Comparison of ENCODE assay signal across 1 cellular context in the genomic region with DNA sequence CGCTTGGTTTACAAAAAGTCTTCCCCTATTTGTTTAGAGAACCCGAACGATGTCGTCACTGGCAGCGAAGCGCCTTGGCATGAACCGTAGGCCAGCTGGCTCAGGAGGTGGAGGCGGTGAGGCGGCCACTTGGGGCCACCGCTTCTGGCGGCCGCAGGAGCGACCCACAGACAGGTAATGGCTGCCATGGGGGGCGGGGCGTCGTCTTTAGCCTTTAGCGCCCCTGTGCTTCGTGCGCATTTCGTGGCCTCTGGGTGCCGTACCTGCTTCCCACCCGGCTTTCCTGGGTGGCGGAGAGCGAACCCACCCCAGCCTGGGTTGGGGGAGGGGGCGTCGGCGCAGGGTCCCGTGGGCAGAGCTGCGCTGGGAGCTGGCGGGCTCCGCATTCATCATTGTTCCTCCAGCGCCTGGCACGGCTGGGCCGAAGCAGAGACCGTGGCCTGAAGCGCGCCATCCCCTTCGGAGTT.
TF ChIP-seq lines count a peak whose summit lies in the region.

No MANE protein-coding gene starts in this region.

TF ChIP-seq in GM12878, 131 proteins besides CTCF, POLR2A, EP300 and RAD21:
- TF ChIP-seq LARP7 (IDR thresholded peaks at IDR 0.05) (no peak), HCFC1 (IDR thresholded peaks at IDR 0.05; ENCODE audit: low read length) (no peak), ATF7 (IDR thresholded peaks at IDR 0.05; ENCODE audit: low read depth) (peak; percentile 38), SRF (IDR thresholded peaks at IDR 0.05; ENCODE audit: low read depth in 2 of 2, low read length in 2 of 2) (no peak), SIN3A (IDR thresholded peaks at IDR 0.05; ENCODE audit: low read depth, low read length) (no peak), YY1 (IDR thresholded peaks at IDR 0.05; ENCODE audit: low read depth, low read length) (peak; percentile 94), SREBF2 (IDR thresholded peaks at IDR 0.05; ENCODE audit: low read length) (no peak), IKZF1 (conservative IDR thresholded peaks at IDR 0.05) (peak; percentile 26; the same call in 1 of the 2 replicates), FOS (IDR thresholded peaks at IDR 0.05; ENCODE audit: borderline replicate concordance, extremely low read depth, insufficient read length) (no peak), NFXL1 (IDR thresholded peaks at IDR 0.05; ENCODE audit: borderline replicate concordance) (no peak), BMI1 (IDR thresholded peaks at IDR 0.05; ENCODE audit: borderline replicate concordance) (no peak), PAX8 (IDR thresholded peaks at IDR 0.05) (no peak), TCF7 (IDR thresholded peaks at IDR 0.05; ENCODE audit: borderline replicate concordance) (no peak), RB1 (IDR thresholded peaks at IDR 0.05; ENCODE audit: borderline replicate concordance) (peak; percentile 45; the same call in 1 of the 2 replicates), GATAD2B (conservative IDR thresholded peaks at IDR 0.05; ENCODE audit: low read depth) (peak; percentile 56), CEBPB (IDR thresholded peaks at IDR 0.05; ENCODE audit: borderline replicate concordance in 1 of 2, low read depth in 2 of 2, low read length in 2 of 2) (no peak), SP1 (IDR thresholded peaks at IDR 0.05; ENCODE audit: low read depth, low read length) (no peak), RAD51 (IDR thresholded peaks at IDR 0.05) (no peak), CHD2 (IDR thresholded peaks at IDR 0.05; ENCODE audit: borderline replicate concordance, low read depth, low read length) (0 out of 2 replicates have a peak, but pooled peaks have one; percentile 33), SIX5 (IDR thresholded peaks at IDR 0.05; ENCODE audit: low read depth, low read length, severe bottlenecking) (no peak), TBL1XR1 (IDR thresholded peaks at IDR 0.05; ENCODE audit: low read depth, low read length) (no peak), BHLHE40 (IDR thresholded peaks at IDR 0.05; ENCODE audit: borderline replicate concordance in 1 of 2, low read depth in 2 of 2, low read length in 1 of 2) (peak in 1 of 2 experiments; percentile 70; a peak in 2 of 4 replicates), NFYA (IDR thresholded peaks at IDR 0.05; ENCODE audit: borderline replicate concordance, low read depth, low read length) (no peak), DPF2 (IDR thresholded peaks at IDR 0.05) (no peak), SMAD5 (IDR thresholded peaks at IDR 0.05; ENCODE audit: low read depth) (no peak), STAT3 (IDR thresholded peaks at IDR 0.05; ENCODE audit: low read depth, low read length) (no peak), CREB1 (IDR thresholded peaks at IDR 0.05; ENCODE audit: low read depth) (no peak), SMARCA5 (IDR thresholded peaks at IDR 0.05) (0 out of 2 replicates have a peak, but pooled peaks have one; percentile 15), NR2F1 (conservative IDR thresholded peaks at IDR 0.05) (0 out of 2 replicates have a peak, but pooled peaks have one; percentile 21), YBX1 (IDR thresholded peaks at IDR 0.05) (no peak), TCF12 (IDR thresholded peaks at IDR 0.05; ENCODE audit: low read depth, low read length) (0 out of 2 replicates have a peak, but pooled peaks have one; percentile 46), GABPA (IDR thresholded peaks at IDR 0.05; ENCODE audit: low read depth) (no peak), MEF2A (IDR thresholded peaks at IDR 0.05; ENCODE audit: insufficient read depth, low read depth, low read length) (no peak)
- TF ChIP-seq, protein P1, sequence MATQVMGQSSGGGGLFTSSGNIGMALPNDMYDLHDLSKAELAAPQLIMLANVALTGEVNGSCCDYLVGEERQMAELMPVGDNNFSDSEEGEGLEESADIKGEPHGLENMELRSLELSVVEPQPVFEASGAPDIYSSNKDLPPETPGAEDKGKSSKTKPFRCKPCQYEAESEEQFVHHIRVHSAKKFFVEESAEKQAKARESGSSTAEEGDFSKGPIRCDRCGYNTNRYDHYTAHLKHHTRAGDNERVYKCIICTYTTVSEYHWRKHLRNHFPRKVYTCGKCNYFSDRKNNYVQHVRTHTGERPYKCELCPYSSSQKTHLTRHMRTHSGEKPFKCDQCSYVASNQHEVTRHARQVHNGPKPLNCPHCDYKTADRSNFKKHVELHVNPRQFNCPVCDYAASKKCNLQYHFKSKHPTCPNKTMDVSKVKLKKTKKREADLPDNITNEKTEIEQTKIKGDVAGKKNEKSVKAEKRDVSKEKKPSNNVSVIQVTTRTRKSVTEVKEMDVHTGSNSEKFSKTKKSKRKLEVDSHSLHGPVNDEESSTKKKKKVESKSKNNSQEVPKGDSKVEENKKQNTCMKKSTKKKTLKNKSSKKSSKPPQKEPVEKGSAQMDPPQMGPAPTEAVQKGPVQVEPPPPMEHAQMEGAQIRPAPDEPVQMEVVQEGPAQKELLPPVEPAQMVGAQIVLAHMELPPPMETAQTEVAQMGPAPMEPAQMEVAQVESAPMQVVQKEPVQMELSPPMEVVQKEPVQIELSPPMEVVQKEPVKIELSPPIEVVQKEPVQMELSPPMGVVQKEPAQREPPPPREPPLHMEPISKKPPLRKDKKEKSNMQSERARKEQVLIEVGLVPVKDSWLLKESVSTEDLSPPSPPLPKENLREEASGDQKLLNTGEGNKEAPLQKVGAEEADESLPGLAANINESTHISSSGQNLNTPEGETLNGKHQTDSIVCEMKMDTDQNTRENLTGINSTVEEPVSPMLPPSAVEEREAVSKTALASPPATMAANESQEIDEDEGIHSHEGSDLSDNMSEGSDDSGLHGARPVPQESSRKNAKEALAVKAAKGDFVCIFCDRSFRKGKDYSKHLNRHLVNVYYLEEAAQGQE (IDR thresholded peaks at IDR 0.05; ENCODE audit: low read depth, low read length): no peak
- TF ChIP-seq, protein P2, sequence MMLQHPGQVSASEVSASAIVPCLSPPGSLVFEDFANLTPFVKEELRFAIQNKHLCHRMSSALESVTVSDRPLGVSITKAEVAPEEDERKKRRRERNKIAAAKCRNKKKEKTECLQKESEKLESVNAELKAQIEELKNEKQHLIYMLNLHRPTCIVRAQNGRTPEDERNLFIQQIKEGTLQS (IDR thresholded peaks at IDR 0.05; ENCODE audit: borderline replicate concordance, extremely low read depth, low read depth, low read length): no peak
- TF ChIP-seq, protein P3, sequence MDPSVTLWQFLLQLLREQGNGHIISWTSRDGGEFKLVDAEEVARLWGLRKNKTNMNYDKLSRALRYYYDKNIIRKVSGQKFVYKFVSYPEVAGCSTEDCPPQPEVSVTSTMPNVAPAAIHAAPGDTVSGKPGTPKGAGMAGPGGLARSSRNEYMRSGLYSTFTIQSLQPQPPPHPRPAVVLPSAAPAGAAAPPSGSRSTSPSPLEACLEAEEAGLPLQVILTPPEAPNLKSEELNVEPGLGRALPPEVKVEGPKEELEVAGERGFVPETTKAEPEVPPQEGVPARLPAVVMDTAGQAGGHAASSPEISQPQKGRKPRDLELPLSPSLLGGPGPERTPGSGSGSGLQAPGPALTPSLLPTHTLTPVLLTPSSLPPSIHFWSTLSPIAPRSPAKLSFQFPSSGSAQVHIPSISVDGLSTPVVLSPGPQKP (IDR thresholded peaks at IDR 0.05; ENCODE audit: low read depth, low read length): no peak
- TF ChIP-seq, protein P4, sequence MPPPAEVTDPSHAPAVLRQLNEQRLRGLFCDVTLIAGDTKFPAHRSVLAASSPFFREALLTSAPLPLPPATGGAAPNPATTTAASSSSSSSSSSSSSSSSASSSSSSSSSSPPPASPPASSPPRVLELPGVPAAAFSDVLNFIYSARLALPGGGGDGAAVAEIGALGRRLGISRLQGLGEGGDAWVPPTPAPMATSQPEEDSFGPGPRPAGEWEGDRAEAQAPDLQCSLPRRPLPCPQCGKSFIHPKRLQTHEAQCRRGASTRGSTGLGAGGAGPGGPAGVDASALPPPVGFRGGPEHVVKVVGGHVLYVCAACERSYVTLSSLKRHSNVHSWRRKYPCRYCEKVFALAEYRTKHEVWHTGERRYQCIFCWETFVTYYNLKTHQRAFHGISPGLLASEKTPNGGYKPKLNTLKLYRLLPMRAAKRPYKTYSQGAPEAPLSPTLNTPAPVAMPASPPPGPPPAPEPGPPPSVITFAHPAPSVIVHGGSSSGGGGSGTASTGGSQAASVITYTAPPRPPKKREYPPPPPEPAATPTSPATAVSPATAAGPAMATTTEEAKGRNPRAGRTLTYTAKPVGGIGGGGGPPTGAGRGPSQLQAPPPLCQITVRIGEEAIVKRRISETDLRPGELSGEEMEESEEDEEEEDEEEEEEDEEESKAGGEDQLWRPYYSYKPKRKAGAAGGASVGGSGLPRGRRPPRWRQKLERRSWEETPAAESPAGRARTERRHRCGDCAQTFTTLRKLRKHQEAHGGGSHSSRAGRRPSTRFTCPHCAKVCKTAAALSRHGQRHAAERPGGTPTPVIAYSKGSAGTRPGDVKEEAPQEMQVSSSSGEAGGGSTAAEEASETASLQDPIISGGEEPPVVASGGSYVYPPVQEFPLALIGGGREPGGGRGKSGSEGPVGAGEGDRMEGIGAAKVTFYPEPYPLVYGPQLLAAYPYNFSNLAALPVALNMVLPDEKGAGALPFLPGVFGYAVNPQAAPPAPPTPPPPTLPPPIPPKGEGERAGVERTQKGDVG (CRISPR knock-in tag; IDR thresholded peaks at IDR 0.05): no peak
- TF ChIP-seq, protein P5, sequence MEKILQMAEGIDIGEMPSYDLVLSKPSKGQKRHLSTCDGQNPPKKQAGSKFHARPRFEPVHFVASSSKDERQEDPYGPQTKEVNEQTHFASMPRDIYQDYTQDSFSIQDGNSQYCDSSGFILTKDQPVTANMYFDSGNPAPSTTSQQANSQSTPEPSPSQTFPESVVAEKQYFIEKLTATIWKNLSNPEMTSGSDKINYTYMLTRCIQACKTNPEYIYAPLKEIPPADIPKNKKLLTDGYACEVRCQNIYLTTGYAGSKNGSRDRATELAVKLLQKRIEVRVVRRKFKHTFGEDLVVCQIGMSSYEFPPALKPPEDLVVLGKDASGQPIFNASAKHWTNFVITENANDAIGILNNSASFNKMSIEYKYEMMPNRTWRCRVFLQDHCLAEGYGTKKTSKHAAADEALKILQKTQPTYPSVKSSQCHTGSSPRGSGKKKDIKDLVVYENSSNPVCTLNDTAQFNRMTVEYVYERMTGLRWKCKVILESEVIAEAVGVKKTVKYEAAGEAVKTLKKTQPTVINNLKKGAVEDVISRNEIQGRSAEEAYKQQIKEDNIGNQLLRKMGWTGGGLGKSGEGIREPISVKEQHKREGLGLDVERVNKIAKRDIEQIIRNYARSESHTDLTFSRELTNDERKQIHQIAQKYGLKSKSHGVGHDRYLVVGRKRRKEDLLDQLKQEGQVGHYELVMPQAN (conservative IDR thresholded peaks at IDR 0.05): no peak
- TF ChIP-seq, protein P6, sequence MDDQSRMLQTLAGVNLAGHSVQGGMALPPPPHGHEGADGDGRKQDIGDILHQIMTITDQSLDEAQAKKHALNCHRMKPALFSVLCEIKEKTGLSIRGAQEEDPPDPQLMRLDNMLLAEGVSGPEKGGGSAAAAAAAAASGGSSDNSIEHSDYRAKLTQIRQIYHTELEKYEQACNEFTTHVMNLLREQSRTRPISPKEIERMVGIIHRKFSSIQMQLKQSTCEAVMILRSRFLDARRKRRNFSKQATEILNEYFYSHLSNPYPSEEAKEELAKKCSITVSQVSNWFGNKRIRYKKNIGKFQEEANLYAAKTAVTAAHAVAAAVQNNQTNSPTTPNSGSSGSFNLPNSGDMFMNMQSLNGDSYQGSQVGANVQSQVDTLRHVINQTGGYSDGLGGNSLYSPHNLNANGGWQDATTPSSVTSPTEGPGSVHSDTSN (IDR thresholded peaks at IDR 0.05; ENCODE audit: insufficient replicate concordance, low read depth, low read length): no peak
- TF ChIP-seq, protein P7, sequence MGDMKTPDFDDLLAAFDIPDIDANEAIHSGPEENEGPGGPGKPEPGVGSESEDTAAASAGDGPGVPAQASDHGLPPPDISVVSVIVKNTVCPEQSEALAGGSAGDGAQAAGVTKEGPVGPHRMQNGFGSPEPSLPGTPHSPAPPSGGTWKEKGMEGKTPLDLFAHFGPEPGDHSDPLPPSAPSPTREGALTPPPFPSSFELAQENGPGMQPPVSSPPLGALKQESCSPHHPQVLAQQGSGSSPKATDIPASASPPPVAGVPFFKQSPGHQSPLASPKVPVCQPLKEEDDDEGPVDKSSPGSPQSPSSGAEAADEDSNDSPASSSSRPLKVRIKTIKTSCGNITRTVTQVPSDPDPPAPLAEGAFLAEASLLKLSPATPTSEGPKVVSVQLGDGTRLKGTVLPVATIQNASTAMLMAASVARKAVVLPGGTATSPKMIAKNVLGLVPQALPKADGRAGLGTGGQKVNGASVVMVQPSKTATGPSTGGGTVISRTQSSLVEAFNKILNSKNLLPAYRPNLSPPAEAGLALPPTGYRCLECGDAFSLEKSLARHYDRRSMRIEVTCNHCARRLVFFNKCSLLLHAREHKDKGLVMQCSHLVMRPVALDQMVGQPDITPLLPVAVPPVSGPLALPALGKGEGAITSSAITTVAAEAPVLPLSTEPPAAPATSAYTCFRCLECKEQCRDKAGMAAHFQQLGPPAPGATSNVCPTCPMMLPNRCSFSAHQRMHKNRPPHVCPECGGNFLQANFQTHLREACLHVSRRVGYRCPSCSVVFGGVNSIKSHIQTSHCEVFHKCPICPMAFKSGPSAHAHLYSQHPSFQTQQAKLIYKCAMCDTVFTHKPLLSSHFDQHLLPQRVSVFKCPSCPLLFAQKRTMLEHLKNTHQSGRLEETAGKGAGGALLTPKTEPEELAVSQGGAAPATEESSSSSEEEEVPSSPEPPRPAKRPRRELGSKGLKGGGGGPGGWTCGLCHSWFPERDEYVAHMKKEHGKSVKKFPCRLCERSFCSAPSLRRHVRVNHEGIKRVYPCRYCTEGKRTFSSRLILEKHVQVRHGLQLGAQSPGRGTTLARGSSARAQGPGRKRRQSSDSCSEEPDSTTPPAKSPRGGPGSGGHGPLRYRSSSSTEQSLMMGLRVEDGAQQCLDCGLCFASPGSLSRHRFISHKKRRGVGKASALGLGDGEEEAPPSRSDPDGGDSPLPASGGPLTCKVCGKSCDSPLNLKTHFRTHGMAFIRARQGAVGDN (IDR thresholded peaks at IDR 0.05): peak; percentile 39; the same call in 1 of the 2 replicates
- TF ChIP-seq, protein P8, sequence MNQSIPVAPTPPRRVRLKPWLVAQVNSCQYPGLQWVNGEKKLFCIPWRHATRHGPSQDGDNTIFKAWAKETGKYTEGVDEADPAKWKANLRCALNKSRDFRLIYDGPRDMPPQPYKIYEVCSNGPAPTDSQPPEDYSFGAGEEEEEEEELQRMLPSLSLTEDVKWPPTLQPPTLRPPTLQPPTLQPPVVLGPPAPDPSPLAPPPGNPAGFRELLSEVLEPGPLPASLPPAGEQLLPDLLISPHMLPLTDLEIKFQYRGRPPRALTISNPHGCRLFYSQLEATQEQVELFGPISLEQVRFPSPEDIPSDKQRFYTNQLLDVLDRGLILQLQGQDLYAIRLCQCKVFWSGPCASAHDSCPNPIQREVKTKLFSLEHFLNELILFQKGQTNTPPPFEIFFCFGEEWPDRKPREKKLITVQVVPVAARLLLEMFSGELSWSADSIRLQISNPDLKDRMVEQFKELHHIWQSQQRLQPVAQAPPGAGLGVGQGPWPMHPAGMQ (IDR thresholded peaks at IDR 0.05; ENCODE audit: borderline replicate concordance): no peak
